Comparison of ENCODE assay signal across 26 cellular contexts in the genomic region with DNA sequence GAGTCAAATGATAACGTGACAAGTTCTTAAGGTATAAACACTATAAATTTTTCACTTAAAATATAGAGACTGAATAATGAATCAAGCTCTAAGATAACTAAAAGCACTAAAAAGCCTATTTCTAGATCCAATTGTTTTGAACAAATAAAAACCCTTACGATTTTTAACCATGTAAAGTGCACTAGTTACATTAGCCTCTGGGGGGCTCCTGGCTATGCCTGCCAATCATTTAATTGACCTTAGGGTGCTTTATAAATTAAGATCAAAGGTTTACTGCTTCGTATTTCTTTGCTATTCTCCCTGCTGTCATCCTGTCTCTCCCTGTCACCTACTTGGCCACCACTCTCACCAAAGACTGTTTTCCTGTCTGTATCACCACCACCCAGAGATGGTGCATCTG.
DNase-seq lines count a peak whose midpoint lies in the region; ATAC-seq and TF ChIP-seq lines count a peak whose summit lies in the region.
"Had no signal": no experiment of that assay in that cellular context is flagged by ENCODE, and none has a peak within 500 bp of the region (broad histone marks: within the 10 kb centered on the region; RNA-seq: fewer than 3 reads in every experiment).

No MANE protein-coding gene starts in this region.

- H3K9me3 ChIP-seq in A673 (ENCODE audit: low read depth, low read length, poor library complexity, severe bottlenecking) (no peaks in the 10 kb centered on the region), HCT116 (ENCODE audit: control insufficient read depth in 1 of 2, insufficient read depth in 1 of 2, low read depth in 1 of 2, low read length in 2 of 2) (peaks cover 0 to 2% of the 10 kb centered on the region in 2 experiments; a peak in 1 of 4 replicates), WERI-Rb-1 (ENCODE audit: severe bottlenecking) (no peaks in the 10 kb centered on the region), Caco-2 (no peaks in the 10 kb centered on the region)
- H3K9me3 ChIP-seq in CD4-positive, alpha-beta memory T cell (ENCODE audit: control insufficient read depth in 1 of 2, low read length in 2 of 2): no peaks in the 10 kb centered on the region
- H3K9me3 ChIP-seq: ascending aorta, ovary, Peyer's patch, right atrium auricular region had no signal

- TF ChIP-seq POLR2A in HCT116 (IDR thresholded peaks at IDR 0.05; ENCODE audit: borderline replicate concordance, extremely low read depth, insufficient read depth, insufficient read length): no peak

- H3K9me2 ChIP-seq in HCT116 (ENCODE audit: insufficient read depth): no peaks in the 10 kb centered on the region

- BruUV-seq in A673 (replicated peaks; lab: Mats Ljungman, UMichigan) (no TSS peak), HCT116 (replicated peaks; lab: Mats Ljungman, UMichigan) (no TSS peak), Caco-2 (replicated peaks; lab: Mats Ljungman, UMichigan) (no TSS peak)

- ATAC-seq in HCT116: no peak
- ATAC-seq in GM19328 (IDR thresholded peaks at IDR 0.05; ENCODE audit: unreplicated experiment): no peak
- ATAC-seq: activated CD4-positive, alpha-beta T cell treated with anti-CD3 and anti-CD28 coated beads for 36 hours; naive thymus-derived CD4-positive, alpha-beta T cell had no signal

- no peak overlapping the region for H3K4me2 ChIP-seq in HCT116 (ENCODE audit: low read length)

- H3K27me3 Mint-ChIP-seq in Caco-2 (ENCODE audit: insufficient read depth, unreplicated experiment): peaks cover 14% of the 10 kb centered on the region
- peaks cover 10 to 28% of the 10 kb centered on the region in 2 donors for H3K27me3 Mint-ChIP-seq in CD4-positive, alpha-beta memory T cell

- H3K4me3 ChIP-seq in A673 (ENCODE audit: low read depth, low read length, poor library complexity, severe bottlenecking): no peak overlapping the region
- no peak overlapping the region for H3K4me3 ChIP-seq in HCT116 (replicated peaks in 1 of 2; ENCODE audit: low read depth in 1 of 2, low read length in 2 of 2)
- H3K4me3 ChIP-seq in WERI-Rb-1 (ENCODE audit: low read depth, low read length): no peak overlapping the region
- no peak overlapping the region for H3K4me3 ChIP-seq in fibroblast of villous mesenchyme (ENCODE audit: low read depth, low read length)
- H3K4me3 ChIP-seq in Caco-2 (ENCODE audit: low read depth, low read length): no peak overlapping the region
- no peak overlapping the region for H3K4me3 ChIP-seq in CD4-positive, alpha-beta memory T cell (ENCODE audit: low read length in 2 of 2)
- H3K4me3 ChIP-seq: ascending aorta, left ventricle myocardium inferior, ovary, Peyer's patch, right atrium auricular region, tibial nerve had no signal

- no peak overlapping the region for H3K27ac ChIP-seq in A673 (ENCODE audit: low read depth, low read length, poor library complexity, severe bottlenecking)
- no peak overlapping the region for H3K27ac ChIP-seq in HCT116 (ENCODE audit: low read depth, low read length)
- no peak overlapping the region for H3K27ac ChIP-seq in WERI-Rb-1
- H3K27ac ChIP-seq in CD4-positive, alpha-beta memory T cell (ENCODE audit: low read depth, low read length): no peak overlapping the region
- H3K27ac ChIP-seq: ascending aorta, left ventricle myocardium inferior, ovary, Peyer's patch, right atrium auricular region, tibial nerve had no signal

- TF ChIP-seq CTCF in A673 (conservative IDR thresholded peaks at IDR 0.05; ENCODE audit: low read depth, low read length): peak; percentile 45; the same call in 1 of the 2 replicates
- TF ChIP-seq CTCF in HCT116 (IDR thresholded peaks at IDR 0.05 in 2 of 3, conservative IDR thresholded peaks at IDR 0.05 in 1 of 3; ENCODE audit: borderline replicate concordance in 1 of 3, insufficient read depth in 1 of 3, low read depth in 2 of 3, low read length in 2 of 3): peak in 2 of 3 experiments; percentile 32 to 40; a peak in 3 of 6 replicates
- 0 out of 2 replicates have a peak, but pooled peaks have one; percentile 1 for TF ChIP-seq CTCF in WERI-Rb-1 (IDR thresholded peaks at IDR 0.05; ENCODE audit: low read depth, low read length)
- TF ChIP-seq CTCF in fibroblast of villous mesenchyme (IDR thresholded peaks at IDR 0.05; ENCODE audit: insufficient read depth, low read depth, low read length): peak; percentile 6
- peak in 1 of 2 experiments; percentile 5 for TF ChIP-seq CTCF in Caco-2 (IDR thresholded peaks at IDR 0.05; ENCODE audit: insufficient read depth in 1 of 2, low read depth in 1 of 2, low read length in 1 of 2, severe bottlenecking in 1 of 2, unreplicated experiment in 1 of 2)

- H2AFZ ChIP-seq in HCT116 (ENCODE audit: low read depth, low read length, poor library complexity, severe bottlenecking): no peak overlapping the region

- no peak for DNase-seq in A673 (ENCODE audit: low spot score)
- no peak for DNase-seq in HCT116 (ENCODE audit: low read depth, low spot score)
- no peak for DNase-seq in WERI-Rb-1
- no peak for DNase-seq in fibroblast of villous mesenchyme (ENCODE audit: low read depth)
- DNase-seq in Caco-2: no peak
- no peak for DNase-seq in CD4-positive, alpha-beta memory T cell
- no peak for DNase-seq in 8988T
- DNase-seq: activated CD4-positive, alpha-beta T cell treated with anti-CD3 and anti-CD28 coated beads for 36 hours; activated CD8-positive, alpha-beta memory T cell treated with anti-CD3 and anti-CD28 coated beads for 24 hours; activated effector memory CD4-positive, alpha-beta T cell treated with Interleukin-2 at 50 U/mL for 16 hours; activated naive CD8-positive, alpha-beta T cell treated with anti-CD3 and anti-CD28 coated beads for 36 hours; central memory CD4-positive, alpha-beta T cell; IMR-90; left ventricle myocardium inferior; midbrain; naive thymus-derived CD4-positive, alpha-beta T cell; NCI-H1092 treated with DMSO at 0.1 percent for 48 hours; NCI-H187 treated with DMSO at 0.1 percent for 48 hours; NCI-H524 treated with DMSO at 0.1 percent for 48 hours; NK-92 treated with Interleukin-12 subunit alpha and Interleukin-12 subunit beta, amount 100 ng/mL, for 24 hours; ovary; Peyer's patch had no signal

- peaks cover 8% of the 10 kb centered on the region for H3K4me1 ChIP-seq in A673 (ENCODE audit: insufficient read depth, low read length, poor library complexity, severe bottlenecking)
- H3K4me1 ChIP-seq in HCT116 (ENCODE audit: control insufficient read depth in 1 of 2, insufficient read depth in 2 of 2, low read length in 2 of 2): no peaks in the 10 kb centered on the region
- no peaks in the 10 kb centered on the region for H3K4me1 ChIP-seq in Caco-2
- H3K4me1 ChIP-seq in CD4-positive, alpha-beta memory T cell (ENCODE audit: insufficient read depth, low read length): no peaks in the 10 kb centered on the region
- H3K4me1 ChIP-seq: ascending aorta, left ventricle myocardium inferior, Peyer's patch, right atrium auricular region, tibial nerve had no signal

- H3K27ac Mint-ChIP-seq in Caco-2 (ENCODE audit: unreplicated experiment): no peak overlapping the region
- H3K27ac Mint-ChIP-seq in CD4-positive, alpha-beta memory T cell: no peak overlapping the region
- H3K27ac Mint-ChIP-seq: activated CD4-positive, alpha-beta T cell treated with anti-CD3 and anti-CD28 coated beads for 36 hours; activated naive CD8-positive, alpha-beta T cell treated with anti-CD3 and anti-CD28 coated beads for 36 hours; naive thymus-derived CD4-positive, alpha-beta T cell had no signal

- H3K9me3 Mint-ChIP-seq in Caco-2 (ENCODE audit: unreplicated experiment): no peaks in the 10 kb centered on the region
- peaks cover 0 to 14% (median 6%) of the 10 kb centered on the region in 8 donors for H3K9me3 Mint-ChIP-seq in CD4-positive, alpha-beta memory T cell

- no peaks in the 10 kb centered on the region for H4K20me1 ChIP-seq in HCT116 (ENCODE audit: insufficient read depth)

- no peak overlapping the region for H3K4me3 Mint-ChIP-seq in Caco-2 (ENCODE audit: unreplicated experiment)
- no peak overlapping the region for H3K4me3 Mint-ChIP-seq in CD4-positive, alpha-beta memory T cell
- H3K4me3 Mint-ChIP-seq: activated CD4-positive, alpha-beta T cell treated with anti-CD3 and anti-CD28 coated beads for 36 hours; activated naive CD8-positive, alpha-beta T cell treated with anti-CD3 and anti-CD28 coated beads for 36 hours; naive thymus-derived CD4-positive, alpha-beta T cell had no signal

- H3K36me3 ChIP-seq in A673 (ENCODE audit: insufficient read depth, low read length, poor library complexity, severe bottlenecking) (no peaks in the 10 kb centered on the region), HCT116 (ENCODE audit: control insufficient read depth in 1 of 2, insufficient read depth in 2 of 2, low read length in 2 of 2) (no peaks in the 10 kb centered on the region), WERI-Rb-1 (no peaks in the 10 kb centered on the region), Caco-2 (ENCODE audit: control insufficient read depth, insufficient read depth, low read length) (no peaks in the 10 kb centered on the region)
- H3K36me3 ChIP-seq in CD4-positive, alpha-beta memory T cell (ENCODE audit: insufficient read depth, low read length): no peaks in the 10 kb centered on the region
- H3K36me3 ChIP-seq: ascending aorta, left ventricle myocardium inferior, ovary, Peyer's patch, right atrium auricular region, tibial nerve had no signal

- no peaks in the 10 kb centered on the region for H3K79me2 ChIP-seq in HCT116 (ENCODE audit: insufficient read depth, low read length)

- H3K27me3 ChIP-seq in A673 (replicated peaks; ENCODE audit: insufficient read depth, low read depth, low read length, poor library complexity) (no peaks in the 10 kb centered on the region), HCT116 (ENCODE audit: insufficient read depth, low read length) (peaks cover 7% of the 10 kb centered on the region; the same call in 1 of the 2 replicates), WERI-Rb-1 (ENCODE audit: insufficient read depth, low read depth, severe bottlenecking) (no peaks in the 10 kb centered on the region), Caco-2 (replicated peaks; ENCODE audit: control insufficient read depth, insufficient read depth, low read length) (no peaks in the 10 kb centered on the region)
- H3K27me3 ChIP-seq in CD4-positive, alpha-beta memory T cell (ENCODE audit: insufficient read depth, low read length): no peaks in the 10 kb centered on the region
- H3K27me3 ChIP-seq: ascending aorta, ovary, Peyer's patch, right atrium auricular region, tibial nerve had no signal

- intact Hi-C loops in A673 (cut with micrococcal nuclease; ENCODE audit: unreplicated experiment): no loop called here
- intact Hi-C loops in HCT116 (cut with micrococcal nuclease): no loop called here
- intact Hi-C loops in Caco-2 (cut with micrococcal nuclease; ENCODE audit: unreplicated experiment): no loop called here
- intact Hi-C loops in CD4-positive, alpha-beta memory T cell (cut with micrococcal nuclease): no loop called here

- RAD21 ChIA-PET in HCT116 (lab: Charles Lee; ENCODE audit: low non-redundant PET in 1 of 2, low total read pairs in 2 of 2, uncharacterized antibody in 2 of 2, unreplicated experiment in 2 of 2): no interaction called here

- TF ChIP-seq RAD21 in HCT116 (IDR thresholded peaks at IDR 0.05; ENCODE audit: low read depth): no peak

- no peaks in the 10 kb centered on the region for H3K36me3 Mint-ChIP-seq in Caco-2 (ENCODE audit: insufficient read depth, unreplicated experiment)
- peaks cover 3 to 7% of the 10 kb centered on the region in 2 donors for H3K36me3 Mint-ChIP-seq in CD4-positive, alpha-beta memory T cell

- no peaks in the 10 kb centered on the region for H3K4me1 Mint-ChIP-seq in Caco-2 (ENCODE audit: low read depth, unreplicated experiment)
- no peaks in the 10 kb centered on the region for H3K4me1 Mint-ChIP-seq in CD4-positive, alpha-beta memory T cell
- H3K4me1 Mint-ChIP-seq: activated CD4-positive, alpha-beta T cell treated with anti-CD3 and anti-CD28 coated beads for 36 hours; activated naive CD8-positive, alpha-beta T cell treated with anti-CD3 and anti-CD28 coated beads for 36 hours; naive thymus-derived CD4-positive, alpha-beta T cell had no signal

- POLR2A ChIA-PET in A673 (lab: Charles Lee; ENCODE audit: low non-redundant PET) (no interaction called here), HCT116 (lab: Charles Lee) (no interaction called here), Caco-2 (lab: Charles Lee) (no interaction called here)
- POLR2A ChIA-PET in CD4-positive, alpha-beta memory T cell (lab: Charles Lee; ENCODE audit: partially characterized antibody): no interaction called here

- no peak overlapping the region for H3K9ac ChIP-seq in HCT116 (ENCODE audit: low read length)

- CTCF ChIA-PET in A673 (lab: Charles Lee) (no interaction called here), HCT116 (lab: Charles Lee) (interaction anchor here (1.2 to 3.9 kb wide), 6 partner anchors 15 to 397 kb away, joined by 3 to 17 read pairs (median 6); partner anchors contain the start of genes GPX8, HSPB3 and SNX18), Caco-2 (lab: Charles Lee) (interaction anchor here (1.4 kb wide), 1 partner anchor 335 kb away, joined by 4 read pairs; no protein-coding TSS in a partner anchor)
- CTCF ChIA-PET in CD4-positive, alpha-beta memory T cell (lab: Charles Lee; ENCODE audit: partially characterized antibody): interaction anchor here (6.6 kb wide), 1 partner anchor 15 kb away, joined by 39 read pairs; no protein-coding TSS in a partner anchor
